20 cellular contexts compared by ENCODE assay signal in genomic region chr10:100140070-100140469, GRCh38. TPM values are rescaled to one million over a fixed set of nuclear protein-coding genes. Genes with fewer than 3 reads are reported as not detected.
DNase-seq lines count a peak whose midpoint lies in the region; ATAC-seq, FAIRE-seq and TF ChIP-seq lines count a peak whose summit lies in the region.
"Had no signal": no experiment of that assay in that cellular context is flagged by ENCODE, and none has a peak within 500 bp of the region (broad histone marks: within the 10 kb centered on the region; RNA-seq: fewer than 3 reads in every experiment).

No MANE protein-coding gene starts in this region.

- H3K9me2 ChIP-seq in SK-N-SH, result no peaks in the 10 kb centered on the region

- POLR2A ChIA-PET in SK-N-SH (lab: Yijun Ruan, JAX), result no interaction called here

- peak overlapping the region in 1 of 2 experiments; percentile 53; a peak in 2 of 4 replicates for H3K27ac ChIP-seq in SK-N-SH (ENCODE audit: low read depth in 2 of 2, low read length in 1 of 2)
- H3K27ac ChIP-seq in keratinocyte (ENCODE audit: control insufficient read depth, insufficient read depth, low read length), result no peak overlapping the region
- H3K27ac ChIP-seq: BLaER1, C4-2B, GM23248 had no signal

- TF ChIP-seq CTCF in BE2C (IDR thresholded peaks at IDR 0.05; ENCODE audit: low read depth, low read length), result peak; percentile 20
- no peak for TF ChIP-seq CTCF in SK-N-SH (IDR thresholded peaks at IDR 0.05)
- TF ChIP-seq CTCF in keratinocyte (optimal IDR thresholded peaks at IDR 0.05 in 1 of 3, IDR thresholded peaks at IDR 0.05 in 1 of 3, conservative IDR thresholded peaks at IDR 0.05 in 1 of 3; ENCODE audit: extremely low read depth in 1 of 3, insufficient read depth in 2 of 3, low read length in 3 of 3), result no peak

- ATAC-seq in GM21529 (IDR thresholded peaks at IDR 0.05; ENCODE audit: unreplicated experiment), result no peak
- ATAC-seq: CD8-positive, alpha-beta T cell; GM12878; HCT116 had no signal

- peak in 1 of 2 experiments; percentile 81; a peak in 2 of 4 replicates for TF ChIP-seq EP300 in SK-N-SH (IDR thresholded peaks at IDR 0.05; ENCODE audit: borderline replicate concordance in 1 of 2, low read depth in 1 of 2, low read length in 1 of 2)

- H3K4me1 ChIP-seq in BE2C, result peaks cover 6% of the 10 kb centered on the region; the same call in 1 of the 2 replicates
- peaks cover 0 to 7% of the 10 kb centered on the region in 2 experiments; a peak in 2 of 4 replicates for H3K4me1 ChIP-seq in SK-N-SH (ENCODE audit: control insufficient read depth in 1 of 2, insufficient read depth in 2 of 2, low read depth in 1 of 2, low read length in 1 of 2)
- no peaks in the 10 kb centered on the region for H3K4me1 ChIP-seq in keratinocyte (ENCODE audit: control insufficient read depth, extremely low read depth, insufficient read depth, low read length)
- H3K4me1 ChIP-seq: BLaER1, Caco-2 had no signal

- H3K9me1 ChIP-seq in keratinocyte (ENCODE audit: control insufficient read depth, extremely low read depth, insufficient read depth, low read length), result no peaks in the 10 kb centered on the region

- dilution Hi-C loops in keratinocyte (cut with MboI; ENCODE audit: extremely low pct_ligation_motif_present, low sequenced_read_pairs), result no loop called here

- H3K4me2 ChIP-seq in SK-N-SH, result no peak overlapping the region
- no peak overlapping the region for H3K4me2 ChIP-seq in keratinocyte (ENCODE audit: control insufficient read depth, extremely low read depth, insufficient read depth, low read depth, low read length)
- H3K4me2 ChIP-seq: BLaER1 had no signal

- no peaks in the 10 kb centered on the region for H3F3A ChIP-seq in SK-N-SH (replicated peaks; ENCODE audit: insufficient read depth)

- no peaks in the 10 kb centered on the region for H3K9me3 ChIP-seq in BE2C
- H3K9me3 ChIP-seq in SK-N-SH, result no peaks in the 10 kb centered on the region
- H3K9me3 ChIP-seq in keratinocyte (ENCODE audit: control insufficient read depth, low read depth, low read length), result no peaks in the 10 kb centered on the region

- TF ChIP-seq RAD21 in SK-N-SH (IDR thresholded peaks at IDR 0.05; ENCODE audit: low read length), result peak; percentile 20; the same call in 1 of the 2 replicates

- peak; percentile 21 for DNase-seq in BE2C
- peak; percentile 64 for DNase-seq in SK-N-SH
- no peak for DNase-seq in keratinocyte (ENCODE audit: low read depth, low spot score)
- DNase-seq in LoVo (ENCODE audit: low spot score), result no peak
- no peak for DNase-seq in NCI-H2171 treated with DMSO at 0.1 percent for 48 hours (lab: John Stamatoyannopoulos, UW)
- DNase-seq: 8988T; Caco-2; CD4-positive, CD25-positive, alpha-beta regulatory T cell; CD8-positive, alpha-beta T cell; DMS 273 treated with DMSO at 0.1 percent for 48 hours; DMS79; EL; GDM1; GM23248; H9 had no signal

- 38% methylated on average over 4 of the region's 4 CpGs for WGBS in SK-N-SH (ENCODE audit: low lambda C conversion rate)

- H3K79me2 ChIP-seq in SK-N-SH (ENCODE audit: insufficient read depth) (no peaks in the 10 kb centered on the region), keratinocyte (ENCODE audit: control insufficient read depth, insufficient read depth, low read length) (no peaks in the 10 kb centered on the region)

- H3K4me3 ChIP-seq in BE2C (ENCODE audit: low read depth, low read length), result no peak overlapping the region
- H3K4me3 ChIP-seq in SK-N-SH (ENCODE audit: low read depth in 2 of 2, low read length in 1 of 2), result no peak overlapping the region
- no peak overlapping the region for H3K4me3 ChIP-seq in keratinocyte (ENCODE audit: control insufficient read depth in 2 of 3, extremely low read depth in 1 of 3, insufficient read depth in 2 of 3, low read depth in 1 of 3, low read length in 3 of 3)
- H3K4me3 ChIP-seq: BLaER1, GM12878, GM23248 had no signal

- H3K9ac ChIP-seq in SK-N-SH (no peak overlapping the region), keratinocyte (ENCODE audit: control insufficient read depth, extremely low read depth, insufficient read depth, low read length) (no peak overlapping the region)
- H3K9ac ChIP-seq: BLaER1, GM23248 had no signal

- no peaks in the 10 kb centered on the region for H4K20me1 ChIP-seq in SK-N-SH (ENCODE audit: insufficient read depth)
- no peaks in the 10 kb centered on the region for H4K20me1 ChIP-seq in keratinocyte (ENCODE audit: control insufficient read depth, extremely low read depth, insufficient read depth, low read length)
- H4K20me1 ChIP-seq: BLaER1 had no signal

- CTCF ChIA-PET in SK-N-SH (lab: Yijun Ruan, JAX), result interaction anchor here (0.8 to 2.7 kb wide), 2 partner anchors 94 to 294 kb away, joined by 3 to 7 read pairs; no protein-coding TSS in a partner anchor

- FAIRE-seq in keratinocyte (lab: Jason Lieb, UNC), result peak; percentile 26
- FAIRE-seq: GM12878 had no signal

- H3K27me3 ChIP-seq in BE2C (no peaks in the 10 kb centered on the region), SK-N-SH (ENCODE audit: insufficient read depth) (peaks cover 5% of the 10 kb centered on the region; the same call in 1 of the 2 replicates), keratinocyte (ENCODE audit: control insufficient read depth, extremely low read depth, insufficient read depth, low read length) (no peaks in the 10 kb centered on the region)
- H3K27me3 ChIP-seq: BLaER1 had no signal

- H2AFZ ChIP-seq in SK-N-SH (ENCODE audit: low read depth) (no peak overlapping the region), keratinocyte (ENCODE audit: control insufficient read depth, low read length) (no peak overlapping the region)
- H2AFZ ChIP-seq: GM23248 had no signal

- no peaks in the 10 kb centered on the region for H3K36me3 ChIP-seq in BE2C
- H3K36me3 ChIP-seq in SK-N-SH (replicated peaks in 1 of 2; ENCODE audit: control insufficient read depth in 1 of 2, insufficient read depth in 2 of 2, low read length in 1 of 2), result no peaks in the 10 kb centered on the region
- no peaks in the 10 kb centered on the region for H3K36me3 ChIP-seq in keratinocyte (ENCODE audit: control insufficient read depth in 2 of 2, extremely low read depth in 1 of 2, insufficient read depth in 2 of 2, low read length in 2 of 2)
- H3K36me3 ChIP-seq: BLaER1 had no signal

TF ChIP-seq in SK-N-SH, 30 proteins besides CTCF, POLR2A, EP300 and RAD21:
- TF ChIP-seq TCF12 (IDR thresholded peaks at IDR 0.05), result no peak
- peak; percentile 89 for TF ChIP-seq GATA2 (CRISPR knock-in tag; IDR thresholded peaks at IDR 0.05)
- peak; percentile 70 for TF ChIP-seq CHD2 (IDR thresholded peaks at IDR 0.05; ENCODE audit: low read length, partially characterized antibody)
- TF ChIP-seq RCOR1 (IDR thresholded peaks at IDR 0.05; ENCODE audit: low read length), result peak; percentile 83
- no peak for TF ChIP-seq USF2 (IDR thresholded peaks at IDR 0.05; ENCODE audit: borderline replicate concordance, low read depth, low read length)
TF ChIP-seq in SK-N-SH: peak in this region for 3.

RNA-seq across cellular contexts. Expression of gene ERLIN1, which starts 45.8 kb away (rescaled TPM):
- 10.1 TPM for polyA plus RNA-seq in BE2C (2012; ENCODE audit: insufficient read depth, insufficient read length, low read depth)
- polyA plus RNA-seq in SK-N-SH (2012; rRNA removed), result 43.8 and 46.7 TPM in 2 replicates
- polyA plus RNA-seq in SK-N-SH (2012; cell fraction: cytosol; rRNA removed), result 47.6 and 51.8 TPM in 2 replicates
- 9.3 and 23.7 TPM in 2 replicates for polyA plus RNA-seq in SK-N-SH (2012; cell fraction: nucleus; rRNA removed)
- polyA plus RNA-seq in keratinocyte, result 26.0 to 49.2 TPM (median 45.6 TPM) in 3 replicates
- 37.1 TPM for polyA plus RNA-seq in keratinocyte (2011; ENCODE audit: low read depth)
- polyA plus RNA-seq in keratinocyte (2011; cell fraction: cytosol; rRNA removed), result 15.3 and 26.4 TPM in 2 replicates
- polyA plus RNA-seq in keratinocyte (2011; cell fraction: nucleus; rRNA removed), result 38.9 and 43.8 TPM in 2 replicates
- polyA plus RNA-seq in keratinocyte (2012; ENCODE audit: low replicate concordance), result 24.4 and 41.0 TPM in 2 replicates
- 11.0 to 36.1 TPM (median 15.9 TPM) in 3 replicates for polyA minus RNA-seq in keratinocyte
- polyA minus RNA-seq in keratinocyte (2011; cell fraction: cytosol; rRNA and poly(A)+ RNA removed), result 14.2 TPM
- polyA minus RNA-seq in keratinocyte (2011; cell fraction: nucleus; rRNA and poly(A)+ RNA removed), result 17.5 and 44.1 TPM in 2 replicates

RNA-seq across cellular contexts. Expression of gene CPN1, which starts 58.4 kb away (rescaled TPM):
- not detected for polyA plus RNA-seq in BE2C (2012; ENCODE audit: insufficient read depth, insufficient read length, low read depth)
- polyA plus RNA-seq in SK-N-SH (2012; rRNA removed) (not detected in 2 replicates), keratinocyte (not detected in 3 replicates)
- not detected in 2 replicates for polyA plus RNA-seq in SK-N-SH (2012; cell fraction: cytosol; rRNA removed)
- not detected in 2 replicates for polyA plus RNA-seq in SK-N-SH (2012; cell fraction: nucleus; rRNA removed)
- polyA plus RNA-seq in keratinocyte (2011; ENCODE audit: low read depth), result not detected
- polyA plus RNA-seq in keratinocyte (2011; cell fraction: cytosol; rRNA removed), result not detected in 2 replicates
- not detected in 2 replicates for polyA plus RNA-seq in keratinocyte (2011; cell fraction: nucleus; rRNA removed)
- polyA plus RNA-seq in keratinocyte (2012; ENCODE audit: low replicate concordance), result not detected in 2 replicates
- not detected in 3 replicates for polyA minus RNA-seq in keratinocyte
- polyA minus RNA-seq in keratinocyte (2011; cell fraction: cytosol; rRNA and poly(A)+ RNA removed), result not detected
- polyA minus RNA-seq in keratinocyte (2011; cell fraction: nucleus; rRNA and poly(A)+ RNA removed), result not detected in 2 replicates
- polyA plus RNA-seq: CD4-positive, CD25-positive, alpha-beta regulatory T cell; GM23248 had no signal

Comparison
In these comparisons a context has a peak if more than half of its experiments do, and no peak if none do; other contexts are left out.
1. DNase-seq: peak in BE2C (single experiment) and SK-N-SH (single experiment); none in keratinocyte (single experiment), LoVo (single experiment) and NCI-H2171 treated with DMSO at 0.1 percent for 48 hours (single experiment).